In genomic region chr4:150739591-150739990, GRCh38 we compare ENCODE assay signal across 25 cellular contexts.
"Had no signal": no experiment of that assay in that cellular context is flagged by ENCODE, and none has a peak within 500 bp of the region (broad histone marks: within the 10 kb centered on the region; RNA-seq: fewer than 3 reads in every experiment).

No MANE protein-coding gene starts in this region.

- H3K9me3 ChIP-seq: suprapubic skin, transverse colon had no signal

- H3K27ac ChIP-seq: ascending aorta, brain microvascular endothelial cell, coronary artery, foreskin keratinocyte, heart left ventricle, spleen, suprapubic skin, transverse colon, VCaP had no signal

- H3K27me3 ChIP-seq: ascending aorta, brain microvascular endothelial cell, foreskin keratinocyte, heart left ventricle, spleen, suprapubic skin, transverse colon had no signal

- ATAC-seq: activated CD4-positive, CD25-positive, alpha-beta regulatory T cell treated with anti-CD3 and anti-CD28 coated beads, Interleukin-2, amount 50 U/mL, for 24 hours; effector memory CD8-positive, alpha-beta T cell; esophagus mucosa; foreskin keratinocyte; heart left ventricle; left ventricle myocardium superior had no signal

- H3K4me3 ChIP-seq: ascending aorta, coronary artery, heart left ventricle, spleen, suprapubic skin, transverse colon had no signal

- H3K36me3 ChIP-seq: ascending aorta, brain microvascular endothelial cell, suprapubic skin had no signal

- FAIRE-seq: urothelium cell line had no signal

- DNase-seq: activated CD4-positive, alpha-beta T cell treated with anti-CD3 and anti-CD28 coated beads for 48 hours; activated CD4-positive, alpha-beta T cell treated with anti-CD3 and anti-CD28 coated beads, Interleukin-2, amount 50 U/mL, for 48 hours; activated CD8-positive, alpha-beta memory T cell treated with anti-CD3 and anti-CD28 coated beads, Interleukin-2, amount 50 U/mL, for 4 hours; activated gamma-delta T cell; activated naive CD4-positive, alpha-beta T cell treated with anti-CD3 and anti-CD28 coated beads, Interleukin-2, amount 10 ng/mL, durations not matched to agents 7 days and 5 days; activated naive CD8-positive, alpha-beta T cell treated with anti-CD3 and anti-CD28 coated beads, Interleukin-2, amount 10 ng/mL, durations not matched to agents 7 days and 5 days; activated T-cell treated with anti-CD3 and anti-CD28 coated beads, Interleukin-2, amount 50 U/mL, for 1 hour; brain microvascular endothelial cell; effector memory CD8-positive, alpha-beta T cell; foreskin keratinocyte; heart left ventricle; hypothalamus; left ventricle myocardium superior; occipital lobe; right cardiac atrium; spleen; stimulated activated naive CD4-positive, alpha-beta T cell; transverse colon had no signal

- H3K4me1 ChIP-seq: spleen, suprapubic skin, transverse colon had no signal
